In the genomic region with DNA sequence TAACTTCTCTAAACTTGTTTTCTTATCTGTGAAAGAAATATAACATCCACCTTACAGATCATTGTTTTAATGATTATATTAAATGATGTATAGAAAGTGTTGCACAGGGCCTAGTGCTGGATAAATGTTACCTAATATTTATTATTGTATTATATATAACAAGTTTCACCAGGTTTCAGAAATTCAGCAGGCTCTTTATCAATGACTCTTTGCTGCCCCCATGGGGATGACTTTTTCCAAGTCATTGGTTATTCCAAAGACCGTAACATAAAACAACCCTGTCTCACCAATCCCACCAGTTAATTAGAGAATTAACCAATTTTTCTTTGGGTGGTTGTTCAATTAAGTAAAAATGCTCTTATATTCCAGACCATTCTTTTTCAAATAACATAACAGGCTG, we compare ENCODE assay signal across 8 cellular contexts. TPM values are rescaled to one million over a fixed set of nuclear protein-coding genes. Genes with fewer than 3 reads are reported as not detected.
DNase-seq lines count a peak whose midpoint lies in the region; ATAC-seq, FAIRE-seq and TF ChIP-seq lines count a peak whose summit lies in the region.

No MANE protein-coding gene starts in this region.

- no peaks in the 10 kb centered on the region for H3K9me2 ChIP-seq in Loucy (replicated peaks; ENCODE audit: low read depth, low read length)

- ATAC-seq in activated CD4-positive, alpha-beta T cell treated with anti-CD3 and anti-CD28 coated beads for 36 hours: peak; percentile 53
- ATAC-seq in HG02571 (IDR thresholded peaks at IDR 0.05; ENCODE audit: unreplicated experiment): no peak

- no peaks in the 10 kb centered on the region for H3K27me3 Mint-ChIP-seq in activated CD4-positive, alpha-beta T cell treated with anti-CD3 and anti-CD28 coated beads for 36 hours

- peak; percentile 61 for DNase-seq in activated CD4-positive, alpha-beta T cell treated with anti-CD3 and anti-CD28 coated beads for 36 hours
- no peak for DNase-seq in activated CD4-positive, alpha-beta T cell treated with anti-CD3 and anti-CD28 coated beads for 1 hour
- peak; percentile 51 for DNase-seq in WERI-Rb-1
- peak; percentile 60 for DNase-seq in fibroblast of mammary gland (ENCODE audit: low read depth)
- no peak for DNase-seq in retinal pigment epithelial cell (ENCODE audit: low read depth)
- no peak for DNase-seq in frontal cortex (ENCODE audit: low spot score in 2 of 2)

- H4K20me1 ChIP-seq in Loucy (ENCODE audit: insufficient read depth, low read length, poor library complexity, severe bottlenecking): no peaks in the 10 kb centered on the region

- H3K36me3 ChIP-seq in Loucy (ENCODE audit: insufficient read depth, low read length) (no peaks in the 10 kb centered on the region), WERI-Rb-1 (peaks cover 4% of the 10 kb centered on the region)

- H3K27ac Mint-ChIP-seq in activated CD4-positive, alpha-beta T cell treated with anti-CD3 and anti-CD28 coated beads for 36 hours: no peak overlapping the region

- H3K4me3 Mint-ChIP-seq in activated CD4-positive, alpha-beta T cell treated with anti-CD3 and anti-CD28 coated beads for 36 hours: no peak overlapping the region

- intact Hi-C loops in activated CD4-positive, alpha-beta T cell treated with anti-CD3 and anti-CD28 coated beads for 36 hours (cut with DNase I, micrococcal nuclease): loop anchor here in 1 of 2 experiments (1.0 to 5.0 kb wide), 3 partner anchors 32 to 142 kb away; no protein-coding TSS in a partner anchor

- 0 out of 2 replicates have a peak, but pooled peaks cover 3% of the 10 kb centered on the region for H3F3A ChIP-seq in Loucy (ENCODE audit: low read depth)

- H3K36me3 Mint-ChIP-seq in activated CD4-positive, alpha-beta T cell treated with anti-CD3 and anti-CD28 coated beads for 36 hours (ENCODE audit: low read depth): peaks cover 3% of the 10 kb centered on the region

- POLR2A ChIA-PET in activated CD4-positive, alpha-beta T cell treated with anti-CD3 and anti-CD28 coated beads for 36 hours (lab: Charles Lee): interaction anchor here (0.7 kb wide), 1 partner anchor 899 kb away, joined by 3 read pairs; no protein-coding TSS in a partner anchor

- H3K9me3 ChIP-seq in Loucy (ENCODE audit: insufficient read depth, low read depth, low read length): no peaks in the 10 kb centered on the region
- H3K9me3 ChIP-seq in WERI-Rb-1 (ENCODE audit: severe bottlenecking): no peaks in the 10 kb centered on the region

- no peaks in the 10 kb centered on the region for H3K9me3 Mint-ChIP-seq in activated CD4-positive, alpha-beta T cell treated with anti-CD3 and anti-CD28 coated beads for 36 hours (ENCODE audit: low read depth)

- H3K27ac ChIP-seq in WERI-Rb-1: no peak overlapping the region

- TF ChIP-seq CTCF in Loucy (conservative IDR thresholded peaks at IDR 0.05; ENCODE audit: low read length) (peak; percentile 64), WERI-Rb-1 (IDR thresholded peaks at IDR 0.05; ENCODE audit: low read depth, low read length) (peak; percentile 51), fibroblast of mammary gland (conservative IDR thresholded peaks at IDR 0.05; ENCODE audit: control insufficient read depth, insufficient read depth, low read depth, low read length) (peak; percentile 55), retinal pigment epithelial cell (conservative IDR thresholded peaks at IDR 0.05; ENCODE audit: low read depth, low read length) (peak; percentile 62)

- H2AFZ ChIP-seq in Loucy (ENCODE audit: low read length): no peak overlapping the region

- no peak overlapping the region for H3K9ac ChIP-seq in Loucy (ENCODE audit: low read depth, low read length, poor library complexity, severe bottlenecking)

- CTCF ChIA-PET in activated CD4-positive, alpha-beta T cell treated with anti-CD3 and anti-CD28 coated beads for 36 hours (lab: Charles Lee): interaction anchor here (0.8 to 3.1 kb wide), 5 partner anchors 34 to 187 kb away, joined by 3 to 11 read pairs (median 4); partner anchors contain the start of gene ARHGAP30

- no peaks in the 10 kb centered on the region for H3K4me1 ChIP-seq in Loucy (ENCODE audit: insufficient read depth, low read length, poor library complexity, severe bottlenecking)

- no peak for FAIRE-seq in frontal cortex (lab: Jason Lieb, UNC)

- H3K27me3 ChIP-seq in Loucy (ENCODE audit: insufficient read depth, low read length, poor library complexity, severe bottlenecking) (no peaks in the 10 kb centered on the region), WERI-Rb-1 (ENCODE audit: insufficient read depth, low read depth, severe bottlenecking) (no peaks in the 10 kb centered on the region)

- H3K4me2 ChIP-seq in Loucy (ENCODE audit: low read depth, low read length, poor library complexity, severe bottlenecking): no peak overlapping the region

- peaks cover 2% of the 10 kb centered on the region; the same call in 1 of the 2 replicates for H3K79me2 ChIP-seq in Loucy (ENCODE audit: insufficient read depth, low read length)

- H3K4me1 Mint-ChIP-seq in activated CD4-positive, alpha-beta T cell treated with anti-CD3 and anti-CD28 coated beads for 36 hours: peaks cover 3% of the 10 kb centered on the region

- H3K4me3 ChIP-seq in Loucy (ENCODE audit: low read length, poor library complexity, severe bottlenecking) (no peak overlapping the region), WERI-Rb-1 (ENCODE audit: low read depth, low read length) (no peak overlapping the region), fibroblast of mammary gland (ENCODE audit: control insufficient read depth, low read depth, low read length) (no peak overlapping the region), retinal pigment epithelial cell (ENCODE audit: low read length) (no peak overlapping the region)

RNA-seq across cellular contexts. Expression of gene DEDD, which starts 7.3 kb away (rescaled TPM):
- total RNA-seq in activated CD4-positive, alpha-beta T cell treated with anti-CD3 and anti-CD28 coated beads for 36 hours: 10 to 100 TPM; 33.9 to 44.9 TPM
- total RNA-seq in frontal cortex: 21.6 TPM

RNA-seq across cellular contexts. Expression of gene UFC1, which starts 14.0 kb away (rescaled TPM):
- total RNA-seq in activated CD4-positive, alpha-beta T cell treated with anti-CD3 and anti-CD28 coated beads for 36 hours: 10 to 100 TPM; 89.2 to 98.6 TPM
- 138 TPM for total RNA-seq in frontal cortex

RNA-seq across cellular contexts. Expression of gene USP21, which starts 19.5 kb away (rescaled TPM):
- total RNA-seq in activated CD4-positive, alpha-beta T cell treated with anti-CD3 and anti-CD28 coated beads for 36 hours: 10 to 100 TPM; 25.1 to 32.0 TPM
- total RNA-seq in frontal cortex: 8.2 TPM

RNA-seq across cellular contexts. Expression of gene NIT1, which starts 21.9 kb away (rescaled TPM):
- total RNA-seq in activated CD4-positive, alpha-beta T cell treated with anti-CD3 and anti-CD28 coated beads for 36 hours: 10 to 100 TPM; 58.2 to 62.1 TPM
- 14.7 TPM for total RNA-seq in frontal cortex

RNA-seq across cellular contexts. Expression of gene PFDN2, which starts 21.9 kb away (rescaled TPM):
- 100 to 1,000 TPM; 108 to 136 TPM for total RNA-seq in activated CD4-positive, alpha-beta T cell treated with anti-CD3 and anti-CD28 coated beads for 36 hours
- total RNA-seq in frontal cortex: 53.8 TPM

Comparison
In these comparisons a context has a peak if more than half of its experiments do, and no peak if none do; other contexts are left out.
1. DNase-seq: peak in activated CD4-positive, alpha-beta T cell treated with anti-CD3 and anti-CD28 coated beads for 36 hours (single experiment), WERI-Rb-1 (single experiment) and fibroblast of mammary gland (single experiment); none in activated CD4-positive, alpha-beta T cell treated with anti-CD3 and anti-CD28 coated beads for 1 hour (single experiment), retinal pigment epithelial cell (single experiment) and frontal cortex (0 of 2).
2. Peak in every context shown above with its lines, with median percentiles within 50 percentile points of each other: CTCF ChIP-seq.